8 cellular contexts compared by ENCODE assay signal in genomic region chr2:26243643-26244478, GRCh38. TPM values are rescaled to one million over a fixed set of nuclear protein-coding genes. Genes with fewer than 3 reads are reported as not detected.
A peak's percentile ranks its signal among the peaks of the same experiment; 100 is the strongest.
DNase-seq lines count a peak whose midpoint lies in the region; ATAC-seq, FAIRE-seq and TF ChIP-seq lines count a peak whose summit lies in the region.

No MANE protein-coding gene starts in this region.

- H3K27ac ChIP-seq in C4-2B = peak overlapping the region; percentile 90

- ATAC-seq in GM18858 (IDR thresholded peaks at IDR 0.05; ENCODE audit: unreplicated experiment) = peak; percentile 5
- ATAC-seq in HG03060 (IDR thresholded peaks at IDR 0.05; ENCODE audit: low read depth, unreplicated experiment) = peak; percentile 13
- ATAC-seq in stimulated activated naive B cell treated with anti-CD40 and anti-IgM and Interleukin-4, amounts not matched to agents 10 μg/mL and 1 μg/mL and 100 μg/mL, for 72 hours (replicated peaks) = peak; percentile 54 to 57

- H3K36me3 Mint-ChIP-seq in brain = no peaks in the 10 kb centered on the region
- peaks cover 8 to 22% of the 10 kb centered on the region in 2 donors for H3K36me3 Mint-ChIP-seq in stimulated activated naive B cell treated with anti-CD40 and anti-IgM and Interleukin-4, amounts not matched to agents 10 μg/mL and 1 μg/mL and 100 μg/mL, for 72 hours

- no peaks in the 10 kb centered on the region for H3K9me3 Mint-ChIP-seq in brain
- H3K9me3 Mint-ChIP-seq in stimulated activated naive B cell treated with anti-CD40 and anti-IgM and Interleukin-4, amounts not matched to agents 10 μg/mL and 1 μg/mL and 100 μg/mL, for 72 hours = no peaks in the 10 kb centered on the region

- H3K4me1 Mint-ChIP-seq in brain = peaks cover 64% of the 10 kb centered on the region
- H3K4me1 Mint-ChIP-seq in stimulated activated naive B cell treated with anti-CD40 and anti-IgM and Interleukin-4, amounts not matched to agents 10 μg/mL and 1 μg/mL and 100 μg/mL, for 72 hours = peaks cover 27 to 68% of the 10 kb centered on the region in 2 donors

- peak; percentile 41 for DNase-seq in NCI-H82 treated with DMSO at 0.1 percent for 48 hours (lab: John Stamatoyannopoulos, UW; ENCODE audit: unreplicated experiment)
- DNase-seq in stimulated activated naive B cell treated with anti-CD40 and anti-IgM and Interleukin-4, amounts not matched to agents 10 μg/mL and 1 μg/mL and 100 μg/mL, for 72 hours = no peak
- DNase-seq in cortex of kidney (lab: John Stamatoyannopoulos, UW) = no peak

- peaks cover 18% of the 10 kb centered on the region for H3K27me3 Mint-ChIP-seq in brain
- no peaks in the 10 kb centered on the region for H3K27me3 Mint-ChIP-seq in stimulated activated naive B cell treated with anti-CD40 and anti-IgM and Interleukin-4, amounts not matched to agents 10 μg/mL and 1 μg/mL and 100 μg/mL, for 72 hours

- FAIRE-seq in islet of Langerhans (lab: Jason Lieb, UNC) = peak; percentile 38

- H3K4me3 Mint-ChIP-seq in brain = peak overlapping the region; percentile 96 to 100 (median 99)
- H3K4me3 Mint-ChIP-seq in stimulated activated naive B cell treated with anti-CD40 and anti-IgM and Interleukin-4, amounts not matched to agents 10 μg/mL and 1 μg/mL and 100 μg/mL, for 72 hours = peak overlapping the region; percentile 95 to 96

- no peak for TF ChIP-seq CTCF in C4-2B (conservative IDR thresholded peaks at IDR 0.05)
- TF ChIP-seq CTCF in brain (conservative IDR thresholded peaks at IDR 0.05) = peak in 1 of 2 experiments; percentile 17

- H3K27ac Mint-ChIP-seq in brain = peak overlapping the region; percentile 99 to 100 (median 100)
- peak overlapping the region; percentile 100 for H3K27ac Mint-ChIP-seq in stimulated activated naive B cell treated with anti-CD40 and anti-IgM and Interleukin-4, amounts not matched to agents 10 μg/mL and 1 μg/mL and 100 μg/mL, for 72 hours

RNA-seq across cellular contexts. Expression of gene HADHA, which starts 0.6 kb away (rescaled TPM):
- polyA plus RNA-seq in brain (ENCODE audit: insufficient read depth, low read depth, low replicate concordance) = 146 TPM

RNA-seq across cellular contexts. Expression of gene HADHB, which starts 0.9 kb away (rescaled TPM):
- 123 TPM for polyA plus RNA-seq in brain (ENCODE audit: insufficient read depth, low read depth, low replicate concordance)

Comparison
In these comparisons a context has a peak if more than half of its experiments do, and no peak if none do; other contexts are left out.
1. ATAC-seq: peak in every context shown above with its lines; median percentile 56 in stimulated activated naive B cell treated with anti-CD40 and anti-IgM and Interleukin-4, amounts not matched to agents 10 μg/mL and 1 μg/mL and 100 μg/mL, for 72 hours; 13 in HG03060; 5 in GM18858.